ENCODE assay signal across 1 cellular context in genomic region chr19:2050349-2050990, GRCh38.
TF ChIP-seq lines count a peak whose summit lies in the region.

No MANE protein-coding gene starts in this region.

TF ChIP-seq in IMR-90, 13 proteins besides CTCF, POLR2A, EP300 and RAD21:
- TF ChIP-seq RCOR1 (IDR thresholded peaks at IDR 0.05; ENCODE audit: insufficient replicate concordance, low read length) (no peak), CHD1 (IDR thresholded peaks at IDR 0.05; ENCODE audit: low read depth, low read length) (no peak), MAZ (IDR thresholded peaks at IDR 0.05; ENCODE audit: borderline replicate concordance, low read depth, low read length) (no peak), RFX5 (IDR thresholded peaks at IDR 0.05; ENCODE audit: low read depth, low read length) (no peak), CEBPB (IDR thresholded peaks at IDR 0.05; ENCODE audit: low read depth, low read length) (no peak), MXI1 (IDR thresholded peaks at IDR 0.05; ENCODE audit: borderline replicate concordance, low read depth, low read length) (no peak), MAFK (IDR thresholded peaks at IDR 0.05; ENCODE audit: low read depth, low read length) (no peak), FOS (IDR thresholded peaks at IDR 0.05; ENCODE audit: low read depth, low read length) (no peak), SMC3 (IDR thresholded peaks at IDR 0.05; ENCODE audit: low read depth, low read length) (no peak), NFE2L2 (IDR thresholded peaks at IDR 0.05; ENCODE audit: low read depth, low read length) (no peak), ELK1 (IDR thresholded peaks at IDR 0.05; ENCODE audit: borderline replicate concordance, low read depth, low read length) (no peak), USF2 (IDR thresholded peaks at IDR 0.05; ENCODE audit: low read depth, low read length) (no peak), BHLHE40 (IDR thresholded peaks at IDR 0.05; ENCODE audit: low read depth, low read length) (no peak)
